Comparison of ENCODE assay signal across 9 cellular contexts in the genomic region with DNA sequence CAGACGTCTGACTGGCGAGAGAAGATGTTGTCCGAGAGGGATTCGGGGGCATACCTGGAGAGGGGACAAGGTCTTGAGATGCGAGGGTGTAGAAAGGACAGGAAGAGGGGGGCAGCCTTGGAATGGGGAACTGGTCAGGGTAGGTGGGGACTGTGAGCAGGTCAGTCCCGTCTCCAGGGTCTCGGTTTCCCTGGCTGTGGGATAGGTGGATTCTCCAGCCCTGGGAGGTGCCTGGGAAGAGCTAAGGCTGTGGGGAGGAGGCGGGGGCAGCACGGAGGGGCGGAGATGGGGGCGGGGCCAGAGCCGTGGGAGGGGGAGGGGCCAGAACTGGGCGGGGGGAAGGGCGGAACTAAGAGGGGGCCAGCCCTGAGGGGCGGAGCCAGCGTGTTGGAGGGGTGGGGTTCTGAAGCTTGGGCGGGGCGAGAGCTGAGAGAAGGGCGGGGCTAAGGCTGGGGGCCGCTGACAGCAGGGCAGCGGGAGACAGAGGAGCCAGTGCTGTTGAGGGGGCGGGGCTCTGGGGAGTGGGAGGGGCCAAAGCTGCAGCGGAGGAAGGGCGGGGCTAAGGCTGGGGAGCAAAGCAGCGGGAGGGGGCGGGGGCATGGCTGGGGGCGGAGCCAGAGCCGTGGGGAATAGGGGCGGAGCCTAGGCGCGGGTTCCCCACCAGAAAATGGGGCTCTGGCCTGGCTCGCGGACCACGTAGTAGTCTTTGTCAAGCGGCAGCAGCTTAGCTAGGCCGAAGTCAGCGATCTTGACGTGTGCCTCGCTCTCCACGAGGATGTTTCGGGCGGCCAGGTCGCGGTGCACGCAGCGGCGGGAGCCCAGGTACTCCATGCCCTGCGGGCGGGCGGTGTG. TPM values are rescaled to one million over a fixed set of nuclear protein-coding genes. Genes with fewer than 3 reads are reported as not detected.
DNase-seq lines count a peak whose midpoint lies in the region; ATAC-seq, FAIRE-seq and TF ChIP-seq lines count a peak whose summit lies in the region.
"Had no signal": no experiment of that assay in that cellular context is flagged by ENCODE, and none has a peak within 500 bp of the region (broad histone marks: within the 10 kb centered on the region; RNA-seq: fewer than 3 reads in every experiment).

No MANE protein-coding gene starts in this region.

- TF ChIP-seq CTCF in D721Med (IDR thresholded peaks at IDR 0.05; ENCODE audit: insufficient read depth, missing control alignments) (no peak), lower lobe of right lung (IDR thresholded peaks at IDR 0.05) (no peak)

- peaks cover 12% of the 10 kb centered on the region for H3K27me3 ChIP-seq in ectodermal cell (ENCODE audit: control insufficient read depth, insufficient read depth, low read length, poor library complexity, severe bottlenecking)
- peaks cover 11% of the 10 kb centered on the region for H3K27me3 ChIP-seq in lower lobe of right lung (ENCODE audit: low read depth)

- peak; percentile 59 to 87 for ATAC-seq in lower lobe of right lung
- ATAC-seq in GM18873 (IDR thresholded peaks at IDR 0.05; ENCODE audit: low FRiP score, unreplicated experiment) = no peak

- H3K4me3 ChIP-seq in ectodermal cell (ENCODE audit: insufficient read depth, low read depth, low read length) = peak overlapping the region; percentile 39
- peak overlapping the region; percentile 19 for H3K4me3 ChIP-seq in lower lobe of right lung

- H3K36me3 ChIP-seq in ectodermal cell (ENCODE audit: control insufficient read depth, insufficient read depth, low read length) (no peaks in the 10 kb centered on the region), lower lobe of right lung (peaks cover 23% of the 10 kb centered on the region)

- no peak for FAIRE-seq in D721Med (lab: Jason Lieb, UNC)

- H3K4me1 ChIP-seq in ectodermal cell (ENCODE audit: control insufficient read depth, insufficient read depth, low read length) (peaks cover 14% of the 10 kb centered on the region), lower lobe of right lung (peaks cover 6% of the 10 kb centered on the region)

- H3K9me3 ChIP-seq in ectodermal cell (ENCODE audit: control insufficient read depth, low read length) = no peaks in the 10 kb centered on the region
- H3K9me3 ChIP-seq in lower lobe of right lung = no peaks in the 10 kb centered on the region

- H3K27ac ChIP-seq in ectodermal cell (ENCODE audit: insufficient read depth, low read depth, low read length, poor library complexity, severe bottlenecking) = peak overlapping the region; percentile 76
- no peak overlapping the region for H3K27ac ChIP-seq in lower lobe of right lung

- peak; percentile 75 for DNase-seq in D721Med (ENCODE audit: insufficient read length, low spot score)
- DNase-seq in NAMALWA (ENCODE audit: low spot score) = peak; percentile 90
- DNase-seq in UCSD-AML1 (lab: John Stamatoyannopoulos, UW; ENCODE audit: unreplicated experiment) = peak; percentile 21
- DNase-seq in lower lobe of right lung = peak; percentile 56
- DNase-seq in stimulated activated CD8-positive, alpha-beta memory T cell treated with anti-CD3 and anti-CD28 coated beads, Interleukin-4, amount 100 ng/mL, for 24 hours (ENCODE audit: low read depth) = peak; percentile 38
- DNase-seq in RPMI8226 = no peak

- 16 to 20% methylated on average over 50 of the region's 50 CpGs for WGBS in ectodermal cell, 2 experiments

- intact Hi-C loops in lower lobe of right lung (cut with DNase I) = no loop called here

RNA-seq across cellular contexts. Expression of a gene that starts 9.5 kb away (rescaled TPM):
- polyA plus RNA-seq in ectodermal cell (2013, experiment 1 of 4) = not detected
- 0.37 TPM for polyA plus RNA-seq in ectodermal cell (2013, experiment 2 of 4)
- 0.69 TPM for polyA plus RNA-seq in ectodermal cell (2013, experiment 3 of 4)
- not detected for polyA plus RNA-seq in ectodermal cell (2013, experiment 4 of 4)
- not detected for total RNA-seq in lower lobe of right lung
- total RNA-seq: skeletal muscle tissue had no signal

RNA-seq across cellular contexts. Expression of a gene that starts 17.0 kb away (rescaled TPM):
- polyA plus RNA-seq in ectodermal cell (2013, experiment 1 of 4) = 1.8 TPM
- 1.6 TPM for polyA plus RNA-seq in ectodermal cell (2013, experiment 2 of 4)
- polyA plus RNA-seq in ectodermal cell (2013, experiment 3 of 4) = 1.7 TPM
- 1.7 TPM for polyA plus RNA-seq in ectodermal cell (2013, experiment 4 of 4)
- total RNA-seq in lower lobe of right lung = 15.9 TPM

RNA-seq across cellular contexts. Expression of a gene that starts 28.9 kb away (rescaled TPM):
- 3,317 TPM for polyA plus RNA-seq in ectodermal cell (2013, experiment 1 of 4)
- 3,326 TPM for polyA plus RNA-seq in ectodermal cell (2013, experiment 2 of 4)
- 3,027 TPM for polyA plus RNA-seq in ectodermal cell (2013, experiment 3 of 4)
- 3,176 TPM for polyA plus RNA-seq in ectodermal cell (2013, experiment 4 of 4)
- 1,378 TPM for total RNA-seq in lower lobe of right lung

RNA-seq across cellular contexts. Expression of a gene that starts 35.9 kb away (rescaled TPM):
- polyA plus RNA-seq in ectodermal cell (2013, experiment 1 of 4) = not detected
- not detected for polyA plus RNA-seq in ectodermal cell (2013, experiment 2 of 4)
- not detected for polyA plus RNA-seq in ectodermal cell (2013, experiment 3 of 4)
- not detected for polyA plus RNA-seq in ectodermal cell (2013, experiment 4 of 4)
- total RNA-seq in lower lobe of right lung = 1.6 TPM
- total RNA-seq: skeletal muscle tissue had no signal

RNA-seq across cellular contexts. Expression of a gene that starts 41.0 kb away (rescaled TPM):
- polyA plus RNA-seq in ectodermal cell (2013, experiment 1 of 4) = 0.63 TPM
- polyA plus RNA-seq in ectodermal cell (2013, experiment 2 of 4) = 0.64 TPM
- 0.48 TPM for polyA plus RNA-seq in ectodermal cell (2013, experiment 3 of 4)
- polyA plus RNA-seq in ectodermal cell (2013, experiment 4 of 4) = 0.89 TPM
- 0.18 TPM for total RNA-seq in lower lobe of right lung
- total RNA-seq: skeletal muscle tissue had no signal
